Comparison of ENCODE assay signal across 7 cellular contexts in genomic region chr5:176447538-176447981, GRCh38. TPM values are rescaled to one million over a fixed set of nuclear protein-coding genes. Genes with fewer than 3 reads are reported as not detected.
DNase-seq lines count a peak whose midpoint lies in the region; ATAC-seq lines count a peak whose summit lies in the region.

No MANE protein-coding gene starts in this region.

- H3K4me3 ChIP-seq in iPS-20b (ENCODE audit: low read length) (peak overlapping the region; percentile 92), stomach smooth muscle (ENCODE audit: low read length in 2 of 2) (peak overlapping the region; percentile 90 to 96)

- H3K27me3 ChIP-seq in iPS-20b (ENCODE audit: insufficient read depth, low read length) (no peaks in the 10 kb centered on the region), stomach smooth muscle (ENCODE audit: control insufficient read depth in 1 of 2, insufficient read depth in 2 of 2, low read length in 2 of 2) (no peaks in the 10 kb centered on the region)

- peaks cover 13 to 24% (median 21%) of the 10 kb centered on the region in 3 donors for H3K4me1 Mint-ChIP-seq in IgD-negative memory B cell

- H3K27ac ChIP-seq in iPS-20b (ENCODE audit: low read length) (peak overlapping the region; percentile 75), stomach smooth muscle (ENCODE audit: low read length) (peak overlapping the region; percentile 98)

- H3K4me1 ChIP-seq in iPS-20b (ENCODE audit: insufficient read depth, low read length) (no peaks in the 10 kb centered on the region; the same call in 1 of the 2 replicates), stomach smooth muscle (ENCODE audit: control insufficient read depth, insufficient read depth, low read length) (peaks cover 24% of the 10 kb centered on the region)

- peaks cover 1% of the 10 kb centered on the region for H3K27me3 Mint-ChIP-seq in IgD-negative memory B cell

- H3K36me3 Mint-ChIP-seq in IgD-negative memory B cell, result peaks cover 2% of the 10 kb centered on the region

- H3K36me3 ChIP-seq in iPS-20b (ENCODE audit: insufficient read depth, low read depth, low read length) (peaks cover 7% of the 10 kb centered on the region; the same call in 1 of the 2 replicates), stomach smooth muscle (ENCODE audit: control insufficient read depth in 2 of 2, insufficient read depth in 2 of 2, low read length in 2 of 2) (no peaks in the 10 kb centered on the region)

- H3K27ac Mint-ChIP-seq in IgD-negative memory B cell, result peak overlapping the region; percentile 98 to 100 (median 99)

- peak in 30 of 58 donors; percentile 55 to 89 (median 74) for DNase-seq in anterior cingulate cortex (lab: John Stamatoyannopoulos, UW)

- H3K9ac ChIP-seq in iPS-20b (ENCODE audit: low read depth, low read length), result peak overlapping the region; percentile 94
- H3K9ac ChIP-seq in stomach smooth muscle (ENCODE audit: low read length in 2 of 2), result peak overlapping the region; percentile 93 to 96

- H3K9me3 ChIP-seq in iPS-20b (ENCODE audit: insufficient read depth, low read depth, low read length), result no peaks in the 10 kb centered on the region
- H3K9me3 ChIP-seq in stomach smooth muscle (ENCODE audit: control insufficient read depth in 2 of 2, low read length in 2 of 2), result no peaks in the 10 kb centered on the region

- peak; percentile 31 for ATAC-seq in GM18502 (IDR thresholded peaks at IDR 0.05; ENCODE audit: poor library complexity, unreplicated experiment)
- ATAC-seq in GM21528 (IDR thresholded peaks at IDR 0.05; ENCODE audit: low FRiP score, unreplicated experiment), result peak; percentile 30
- no peak for ATAC-seq in activated CD4-positive, CD25-positive, alpha-beta regulatory T cell treated with anti-CD3 and anti-CD28 coated beads, Interleukin-2, amount 50 U/mL, for 24 hours

- H3K4me3 Mint-ChIP-seq in IgD-negative memory B cell, result peak overlapping the region; percentile 95 to 99 (median 97)

- H3K9me3 Mint-ChIP-seq in IgD-negative memory B cell, result no peaks in the 10 kb centered on the region

RNA-seq across cellular contexts. Expression of gene FAF2, which starts 0.6 kb away (rescaled TPM):
- polyA plus RNA-seq in IgD-negative memory B cell, result 11.1 TPM

RNA-seq across cellular contexts. Expression of gene CLTB, which starts 31.2 kb away (rescaled TPM):
- polyA plus RNA-seq in IgD-negative memory B cell, result 54.1 TPM

RNA-seq across cellular contexts. Expression of gene HIGD2A, which starts 59.0 kb away (rescaled TPM):
- 242 TPM for polyA plus RNA-seq in IgD-negative memory B cell

RNA-seq across cellular contexts. Expression of gene NOP16, which starts 59.2 kb away (rescaled TPM):
- 38.1 TPM for polyA plus RNA-seq in IgD-negative memory B cell

Comparison
In these comparisons a context has a peak if more than half of its experiments do, and no peak if none do; other contexts are left out.
1. ATAC-seq: peak in GM18502 (single experiment) and GM21528 (single experiment); none in activated CD4-positive, CD25-positive, alpha-beta regulatory T cell treated with anti-CD3 and anti-CD28 coated beads, Interleukin-2, amount 50 U/mL, for 24 hours (0 of 2).